Comparison of ENCODE assay signal across 29 cellular contexts in the genomic region with DNA sequence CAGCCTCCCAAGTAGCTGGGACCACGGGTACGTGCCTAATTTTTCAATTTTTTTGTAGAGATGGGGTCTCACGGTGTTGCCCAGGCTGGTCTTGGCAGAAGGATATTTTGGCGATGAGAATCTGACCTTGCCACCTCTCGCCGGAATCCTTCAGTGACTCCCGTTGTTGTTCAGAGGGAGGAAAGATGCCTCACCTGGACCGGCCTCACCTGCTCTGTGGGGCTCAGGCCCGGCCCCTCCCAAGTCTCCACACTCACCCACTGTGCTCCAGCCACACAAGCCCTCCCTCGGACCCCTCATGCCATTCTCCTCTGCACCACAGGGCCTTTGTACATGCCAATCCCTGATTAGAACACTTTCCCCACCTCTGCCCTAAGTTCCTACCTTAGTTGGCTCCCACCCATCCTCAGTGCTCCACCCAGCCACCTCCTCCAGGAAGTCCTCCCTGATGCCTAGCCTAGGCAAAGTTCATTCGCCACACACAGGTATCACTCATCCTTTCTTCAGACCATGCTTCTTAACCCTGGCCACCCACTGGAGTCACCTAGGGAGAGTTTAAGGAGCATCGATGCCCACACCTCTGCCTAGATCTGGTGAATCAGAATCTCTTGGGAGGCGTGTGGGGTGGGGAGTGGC.
"Had no signal": no experiment of that assay in that cellular context is flagged by ENCODE, and none has a peak within 500 bp of the region (broad histone marks: within the 10 kb centered on the region; RNA-seq: fewer than 3 reads in every experiment).

No MANE protein-coding gene starts in this region.

- H3K9me3 Mint-ChIP-seq: activated CD4-positive, alpha-beta memory T cell treated with anti-CD3 and anti-CD28 coated beads, Interleukin-2, amount 10 ng/mL, durations not matched to agents 7 days and 5 days; activated CD4-positive, alpha-beta T cell treated with anti-CD3 and anti-CD28 coated beads, Interleukin-2, amount 10 ng/mL, durations not matched to agents 7 days and 5 days; activated naive CD4-positive, alpha-beta T cell treated with anti-CD3 and anti-CD28 coated beads, Interleukin-2, amount 10 ng/mL, durations not matched to agents 7 days and 5 days; activated naive CD4-positive, alpha-beta T cell treated with anti-CD3 and anti-CD28 coated beads, Interleukin-2, amount 50 U/mL, for 72 hours; activated naive CD8-positive, alpha-beta T cell treated with anti-CD3 and anti-CD28 coated beads, Interleukin-2, amount 10 ng/mL, durations not matched to agents 7 days and 5 days; activated T-cell treated with anti-CD3 and anti-CD28 coated beads, Interleukin-2, amount 50 U/mL, for 24 hours; activated T-cell treated with anti-CD3 and anti-CD28 coated beads, Interleukin-2, amount 50 U/mL, for 72 hours had no signal

- H3K9me3 ChIP-seq: ascending aorta, gastrocnemius medialis had no signal

- H3K4me3 ChIP-seq: ascending aorta, breast epithelium, cardiac muscle cell, esophagus muscularis mucosa, gastrocnemius medialis had no signal

- H3K27ac ChIP-seq: ascending aorta, breast epithelium, cardiac muscle cell, esophagus muscularis mucosa, foreskin keratinocyte, gastrocnemius medialis had no signal

- DNase-seq: activated CD4-positive, alpha-beta memory T cell treated with anti-CD3 and anti-CD28 coated beads, Interleukin-2, amount 10 ng/mL, durations not matched to agents 7 days and 5 days; activated CD4-positive, alpha-beta T cell treated with anti-CD3 and anti-CD28 coated beads for 1 hour; activated CD4-positive, alpha-beta T cell treated with anti-CD3 and anti-CD28 coated beads for 4 hours; activated CD4-positive, alpha-beta T cell treated with anti-CD3 and anti-CD28 coated beads, Interleukin-2, amount 10 ng/mL, durations not matched to agents 7 days and 5 days; activated CD4-positive, alpha-beta T cell treated with anti-CD3 and anti-CD28 coated beads, Interleukin-2, amount 50 U/mL, for 4 hours; activated CD8-positive, alpha-beta memory T cell treated with anti-CD3 and anti-CD28 coated beads, Interleukin-2, amount 50 U/mL, for 48 hours; activated gamma-delta T cell; activated naive CD4-positive, alpha-beta T cell; activated naive CD4-positive, alpha-beta T cell treated with anti-CD3 and anti-CD28 coated beads, Interleukin-2, amount 10 ng/mL, durations not matched to agents 7 days and 5 days; activated naive CD8-positive, alpha-beta T cell treated with anti-CD3 and anti-CD28 coated beads, Interleukin-2, amount 10 ng/mL, durations not matched to agents 7 days and 5 days; activated T-cell treated with anti-CD3 and anti-CD28 coated beads for 4 hours; activated T-cell treated with anti-CD3 and anti-CD28 coated beads, Interleukin-2, amount 50 U/mL, for 24 hours; activated T-cell treated with anti-CD3 and anti-CD28 coated beads, Interleukin-2, amount 50 U/mL, for 72 hours; cortex of kidney; dermis blood vessel endothelial cell; effector CD4-positive, alpha-beta T cell; effector memory CD8-positive, alpha-beta T cell; erythroblast; foreskin keratinocyte; gastrocnemius medialis; T-helper 2 cell had no signal

- H3K36me3 Mint-ChIP-seq: activated naive CD4-positive, alpha-beta T cell treated with anti-CD3 and anti-CD28 coated beads, Interleukin-2, amount 10 ng/mL, durations not matched to agents 7 days and 5 days; activated naive CD4-positive, alpha-beta T cell treated with anti-CD3 and anti-CD28 coated beads, Interleukin-2, amount 50 U/mL, for 72 hours; activated naive CD8-positive, alpha-beta T cell treated with anti-CD3 and anti-CD28 coated beads, Interleukin-2, amount 10 ng/mL, durations not matched to agents 7 days and 5 days; brain; WTC11 had no signal

- H3K27ac Mint-ChIP-seq: activated CD4-positive, alpha-beta memory T cell treated with anti-CD3 and anti-CD28 coated beads, Interleukin-2, amount 10 ng/mL, durations not matched to agents 7 days and 5 days; activated CD4-positive, alpha-beta T cell treated with anti-CD3 and anti-CD28 coated beads, Interleukin-2, amount 10 ng/mL, durations not matched to agents 7 days and 5 days; activated naive CD4-positive, alpha-beta T cell treated with anti-CD3 and anti-CD28 coated beads, Interleukin-2, amount 10 ng/mL, durations not matched to agents 7 days and 5 days; activated naive CD8-positive, alpha-beta T cell treated with anti-CD3 and anti-CD28 coated beads, Interleukin-2, amount 10 ng/mL, durations not matched to agents 7 days and 5 days; activated T-cell treated with anti-CD3 and anti-CD28 coated beads, Interleukin-2, amount 50 U/mL, for 24 hours; activated T-cell treated with anti-CD3 and anti-CD28 coated beads, Interleukin-2, amount 50 U/mL, for 72 hours; brain; effector memory CD8-positive, alpha-beta T cell; WTC11 had no signal

- H3K36me3 ChIP-seq: ascending aorta, breast epithelium, cardiac muscle cell, esophagus muscularis mucosa, gastrocnemius medialis had no signal

- H3K27me3 ChIP-seq: ascending aorta, cardiac muscle cell, foreskin keratinocyte had no signal

- H3K4me1 Mint-ChIP-seq: activated CD4-positive, alpha-beta T cell treated with anti-CD3 and anti-CD28 coated beads, Interleukin-2, amount 10 ng/mL, durations not matched to agents 7 days and 5 days; activated naive CD4-positive, alpha-beta T cell treated with anti-CD3 and anti-CD28 coated beads, Interleukin-2, amount 10 ng/mL, durations not matched to agents 7 days and 5 days; activated naive CD8-positive, alpha-beta T cell treated with anti-CD3 and anti-CD28 coated beads, Interleukin-2, amount 10 ng/mL, durations not matched to agents 7 days and 5 days; WTC11 had no signal

- ATAC-seq: activated naive CD4-positive, alpha-beta T cell treated with anti-CD3 and anti-CD28 coated beads, Interleukin-2, amount 50 U/mL, for 72 hours; activated T-cell treated with anti-CD3 and anti-CD28 coated beads, Interleukin-2, amount 50 U/mL, for 72 hours; effector memory CD8-positive, alpha-beta T cell; foreskin keratinocyte; gastrocnemius medialis; WTC11 had no signal

- FAIRE-seq: colon had no signal

- H3K4me1 ChIP-seq: ascending aorta, breast epithelium, esophagus muscularis mucosa, foreskin keratinocyte, gastrocnemius medialis had no signal

- H3K4me3 Mint-ChIP-seq: activated CD4-positive, alpha-beta memory T cell treated with anti-CD3 and anti-CD28 coated beads, Interleukin-2, amount 10 ng/mL, durations not matched to agents 7 days and 5 days; activated CD4-positive, alpha-beta T cell treated with anti-CD3 and anti-CD28 coated beads, Interleukin-2, amount 10 ng/mL, durations not matched to agents 7 days and 5 days; activated naive CD4-positive, alpha-beta T cell treated with anti-CD3 and anti-CD28 coated beads, Interleukin-2, amount 10 ng/mL, durations not matched to agents 7 days and 5 days; activated naive CD8-positive, alpha-beta T cell treated with anti-CD3 and anti-CD28 coated beads, Interleukin-2, amount 10 ng/mL, durations not matched to agents 7 days and 5 days; activated T-cell treated with anti-CD3 and anti-CD28 coated beads, Interleukin-2, amount 50 U/mL, for 24 hours; activated T-cell treated with anti-CD3 and anti-CD28 coated beads, Interleukin-2, amount 50 U/mL, for 72 hours; brain; effector memory CD8-positive, alpha-beta T cell; WTC11 had no signal
